Comparison of ENCODE assay signal across 17 cellular contexts in genomic region chr10:92773776-92774175, GRCh38.
"Had no signal": no experiment of that assay in that cellular context is flagged by ENCODE, and none has a peak within 500 bp of the region (broad histone marks: within the 10 kb centered on the region; RNA-seq: fewer than 3 reads in every experiment).

No MANE protein-coding gene starts in this region.

- DNase-seq: effector CD4-positive, alpha-beta T cell; gastrocnemius medialis; kidney glomerular epithelial cell; mesendoderm; naive thymus-derived CD4-positive, alpha-beta T cell; nephron progenitor cell; retina; right lobe of liver; stimulated activated CD4-positive, alpha-beta T cell treated with anti-CD3 and anti-CD28 coated beads, Interleukin-2, amount 100 ng/mL, for 24 hours; stimulated activated naive CD4-positive, alpha-beta T cell; stomach; substantia nigra; transverse colon had no signal

- H3K4me3 ChIP-seq: coronary artery, gastrocnemius medialis, prostate gland, right lobe of liver, skin epidermis, stomach, thoracic aorta, transverse colon had no signal
